Comparison of ENCODE assay signal across 14 cellular contexts in the genomic region with DNA sequence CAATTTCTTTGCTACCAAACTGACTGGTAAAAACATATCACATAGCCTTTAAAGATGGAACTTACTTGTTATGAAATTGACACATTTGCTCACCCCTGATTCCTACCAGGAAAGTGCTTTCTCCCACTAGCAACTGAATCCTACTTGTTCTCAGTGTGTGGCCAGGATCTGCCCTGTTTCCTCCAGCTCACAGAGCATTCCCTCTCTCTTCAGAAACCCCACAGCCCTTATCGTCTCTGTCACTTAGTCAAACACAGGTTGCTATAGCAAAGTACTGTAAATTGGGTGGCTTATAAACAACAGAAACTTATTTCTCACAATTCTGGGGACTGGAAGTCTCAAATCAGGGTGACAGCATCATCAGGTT.
DNase-seq lines count a peak whose midpoint lies in the region; ATAC-seq and TF ChIP-seq lines count a peak whose summit lies in the region.
"Had no signal": no experiment of that assay in that cellular context is flagged by ENCODE, and none has a peak within 500 bp of the region (broad histone marks: within the 10 kb centered on the region; RNA-seq: fewer than 3 reads in every experiment).

No MANE protein-coding gene starts in this region.

- no peak overlapping the region for H3K4me3 ChIP-seq in choroid plexus epithelial cell (ENCODE audit: low read depth, low read length)
- no peak overlapping the region for H3K4me3 ChIP-seq in muscle layer of colon (ENCODE audit: low read depth in 1 of 2, low read length in 2 of 2)
- H3K4me3 ChIP-seq in coronary artery: no peak overlapping the region

- no peak overlapping the region for H3K9ac ChIP-seq in muscle layer of colon (ENCODE audit: low read length)
- H3K9ac ChIP-seq: parathyroid adenoma had no signal

- H3K27me3 ChIP-seq in muscle layer of colon (ENCODE audit: control insufficient read depth in 1 of 2, insufficient read depth in 2 of 2, low read length in 2 of 2): no peaks in the 10 kb centered on the region

- in situ Hi-C loops in ACHN (cut with HindIII; ENCODE audit: low pct_ligation_motif_present, low pct_unique_long_range_greater_than_20kb, low sequenced_read_pairs): no loop called here

- H3K36me3 ChIP-seq in muscle layer of colon (ENCODE audit: insufficient read depth, low read length): no peaks in the 10 kb centered on the region

- DNase-seq in ACHN: peak; percentile 8
- peak; percentile 25 for DNase-seq in NCI-H226
- peak; percentile 75 for DNase-seq in choroid plexus epithelial cell (ENCODE audit: low read depth)
- no peak for DNase-seq in coronary artery (ENCODE audit: low spot score)
- no peak for DNase-seq in HuH-7.5 (ENCODE audit: low spot score)
- DNase-seq: KG1; NCI-H1436 treated with DMSO at 0.1 percent for 48 hours; NCI-H510A; stimulated activated CD4-positive, alpha-beta T cell treated with anti-CD3 and anti-CD28 coated beads, Interleukin-1b, Interleukin-23, amount 100 ng/mL, for 48 hours; stimulated activated CD8-positive, alpha-beta memory T cell treated with anti-CD3 and anti-CD28 coated beads, Interleukin-4, amount 100 ng/mL, for 48 hours had no signal

- ATAC-seq in GM21786 (IDR thresholded peaks at IDR 0.05; ENCODE audit: unreplicated experiment) (no peak), GM18907 (IDR thresholded peaks at IDR 0.05; ENCODE audit: unreplicated experiment) (no peak)

- no peaks in the 10 kb centered on the region for H3K9me3 ChIP-seq in muscle layer of colon (ENCODE audit: low read length)

- TF ChIP-seq CTCF in choroid plexus epithelial cell (conservative IDR thresholded peaks at IDR 0.05; ENCODE audit: low read depth, low read length): no peak
- no peak for TF ChIP-seq CTCF in coronary artery (IDR thresholded peaks at IDR 0.05)

- peak overlapping the region; percentile 8 for H3K27ac ChIP-seq in muscle layer of colon (ENCODE audit: low read depth, low read length)
- H3K27ac ChIP-seq in coronary artery: peak overlapping the region in 1 of 2 donors; percentile 39
- H3K27ac ChIP-seq: parathyroid adenoma had no signal

- H3K4me1 ChIP-seq in muscle layer of colon (ENCODE audit: insufficient read depth, low read length): peaks cover 18% of the 10 kb centered on the region

Comparison
In these comparisons a context has a peak if more than half of its experiments do, and no peak if none do; other contexts are left out.
1. DNase-seq: peak in ACHN (single experiment), NCI-H226 (single experiment) and choroid plexus epithelial cell (single experiment); none in coronary artery (single experiment) and HuH-7.5 (single experiment).